Comparison of ENCODE assay signal across 8 cellular contexts in the genomic region with DNA sequence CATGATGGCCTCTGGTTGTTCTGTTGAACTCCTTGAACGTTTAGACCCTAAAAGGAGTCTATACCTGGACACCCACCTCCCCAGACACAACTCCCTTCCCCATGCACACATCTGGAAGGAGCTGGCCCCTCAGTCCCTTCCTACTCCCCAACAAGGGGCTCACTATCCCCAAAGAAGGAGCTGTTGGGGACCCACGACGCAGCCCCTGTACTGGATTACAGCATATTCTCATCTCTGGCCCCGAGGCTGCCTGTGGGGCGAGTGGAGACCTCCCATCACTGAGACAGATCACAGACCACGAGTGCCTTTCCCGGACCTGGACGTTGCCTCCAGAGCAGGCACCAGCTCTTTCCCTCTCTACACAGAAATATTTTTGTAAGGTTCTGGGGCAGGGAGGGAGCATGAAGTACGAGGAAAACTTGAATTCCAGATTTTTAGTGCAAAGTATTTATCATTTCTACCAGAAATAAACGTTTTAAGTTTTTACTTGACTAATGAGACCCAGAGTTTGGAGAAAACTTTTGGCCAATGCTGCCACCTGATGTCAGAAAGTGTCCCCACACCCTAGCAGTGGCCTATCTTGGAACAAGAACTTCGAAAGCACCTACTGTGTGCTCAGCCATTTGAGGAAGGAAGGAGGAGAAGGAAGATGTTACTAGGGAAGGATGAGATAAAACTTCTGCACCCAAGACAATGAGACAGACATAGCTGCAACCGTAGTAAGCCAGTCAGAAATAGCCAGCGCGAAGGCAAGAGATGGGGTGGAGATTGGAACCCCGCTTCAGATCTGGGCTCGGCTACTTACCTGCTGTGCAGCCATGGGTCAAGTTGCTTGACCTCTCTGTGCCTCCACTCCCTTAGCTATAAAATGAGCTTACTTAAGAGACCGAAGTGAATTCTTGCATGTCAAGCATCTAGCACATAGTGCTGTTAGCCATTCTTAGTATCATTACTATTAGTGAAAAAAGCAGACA. TPM values are rescaled to one million over a fixed set of nuclear protein-coding genes. Genes with fewer than 3 reads are reported as not detected.
A peak's percentile ranks its signal among the peaks of the same experiment; 100 is the strongest.
DNase-seq lines count a peak whose midpoint lies in the region; ATAC-seq and TF ChIP-seq lines count a peak whose summit lies in the region.

No MANE protein-coding gene starts in this region.

- DNase-seq in AG10803 (ENCODE audit: low read depth) (no peak), GM20000 (ENCODE audit: low spot score) (no peak), NCI-H524 treated with DMSO at 0.1 percent for 48 hours (lab: John Stamatoyannopoulos, UW) (no peak)
- peak; percentile 38 for DNase-seq in activated CD8-positive, alpha-beta T cell treated with anti-CD3 and anti-CD28 coated beads, Interleukin-2, amount 10 ng/mL, durations not matched to agents 7 days and 5 days
- DNase-seq in stimulated activated CD4-positive, alpha-beta T cell treated with anti-CD3 and anti-CD28 coated beads, Interleukin-4, amount 100 ng/mL, for 4 hours = no peak

- no peaks in the 10 kb centered on the region for H3K9me3 Mint-ChIP-seq in activated CD8-positive, alpha-beta T cell treated with anti-CD3 and anti-CD28 coated beads, Interleukin-2, amount 10 ng/mL, durations not matched to agents 7 days and 5 days (ENCODE audit: insufficient read depth)

- H3K27ac ChIP-seq in liver (ENCODE audit: low read depth in 1 of 2, low read length in 2 of 2) = no peak overlapping the region

- TF ChIP-seq RAD21 in liver (IDR thresholded peaks at IDR 0.05) = peak; percentile 72 to 77

- ATAC-seq in activated CD8-positive, alpha-beta T cell treated with anti-CD3 and anti-CD28 coated beads, Interleukin-2, amount 10 ng/mL, durations not matched to agents 7 days and 5 days = no peak
- ATAC-seq in GM19452 (IDR thresholded peaks at IDR 0.05; ENCODE audit: unreplicated experiment) (no peak), GM21786 (IDR thresholded peaks at IDR 0.05; ENCODE audit: unreplicated experiment) (no peak)

- H3K4me3 ChIP-seq in AG10803 (ENCODE audit: low read length) (no peak overlapping the region), liver (ENCODE audit: low read depth in 1 of 3, low read length in 3 of 3) (no peak overlapping the region)

- no peaks in the 10 kb centered on the region for H3K27me3 ChIP-seq in liver (ENCODE audit: control insufficient read depth in 4 of 4, insufficient read depth in 4 of 4, low read length in 3 of 4)

- H3K9me3 ChIP-seq in liver (ENCODE audit: control insufficient read depth in 4 of 4, low read length in 3 of 4) = no peaks in the 10 kb centered on the region

- H3K4me3 Mint-ChIP-seq in activated CD8-positive, alpha-beta T cell treated with anti-CD3 and anti-CD28 coated beads, Interleukin-2, amount 10 ng/mL, durations not matched to agents 7 days and 5 days = no peak overlapping the region

- CTCF ChIA-PET in activated CD8-positive, alpha-beta T cell treated with anti-CD3 and anti-CD28 coated beads, Interleukin-2, amount 10 ng/mL, durations not matched to agents 7 days and 5 days (lab: Charles Lee) = interaction anchor here (0.7 to 13.9 kb wide), 9 partner anchors 14 to 72 kb away, joined by 3 to 344 read pairs (median 4); a partner anchor contains a TSS

- peaks cover 11% of the 10 kb centered on the region for H3K27me3 Mint-ChIP-seq in activated CD8-positive, alpha-beta T cell treated with anti-CD3 and anti-CD28 coated beads, Interleukin-2, amount 10 ng/mL, durations not matched to agents 7 days and 5 days (ENCODE audit: low read depth)

- peaks cover 0 to 17% (median 4%) of the 10 kb centered on the region in 4 donors for H3K4me1 ChIP-seq in liver (ENCODE audit: control insufficient read depth in 4 of 4, insufficient read depth in 4 of 4, low read length in 3 of 4)

- TF ChIP-seq CTCF in AG10803 (conservative IDR thresholded peaks at IDR 0.05; ENCODE audit: low read length) (peak; percentile 77), GM20000 (IDR thresholded peaks at IDR 0.05; ENCODE audit: extremely low read depth, missing control alignments) (peak; percentile 47), liver (IDR thresholded peaks at IDR 0.05; ENCODE audit: low read depth, low read length, missing input control) (peak; percentile 56)

- peaks cover 11% of the 10 kb centered on the region for H3K4me1 Mint-ChIP-seq in activated CD8-positive, alpha-beta T cell treated with anti-CD3 and anti-CD28 coated beads, Interleukin-2, amount 10 ng/mL, durations not matched to agents 7 days and 5 days (ENCODE audit: low read depth)

- H3K36me3 Mint-ChIP-seq in activated CD8-positive, alpha-beta T cell treated with anti-CD3 and anti-CD28 coated beads, Interleukin-2, amount 10 ng/mL, durations not matched to agents 7 days and 5 days (ENCODE audit: low read depth) = no peaks in the 10 kb centered on the region

- no peak overlapping the region for H3K9ac ChIP-seq in liver (ENCODE audit: low read depth in 1 of 2, low read length in 2 of 2)

- H3K36me3 ChIP-seq in liver (ENCODE audit: control insufficient read depth in 4 of 4, insufficient read depth in 3 of 4, low read depth in 1 of 4, low read length in 3 of 4) = peaks cover 6 to 35% (median 24%) of the 10 kb centered on the region in 4 donors

- WGBS in liver = 67% methylated on average over 17 of the region's 17 CpGs

- H3K27ac Mint-ChIP-seq in activated CD8-positive, alpha-beta T cell treated with anti-CD3 and anti-CD28 coated beads, Interleukin-2, amount 10 ng/mL, durations not matched to agents 7 days and 5 days = no peak overlapping the region

- POLR2A ChIA-PET in activated CD8-positive, alpha-beta T cell treated with anti-CD3 and anti-CD28 coated beads, Interleukin-2, amount 10 ng/mL, durations not matched to agents 7 days and 5 days (lab: Charles Lee) = interaction anchor here (0.6 kb wide), 1 partner anchor 72 kb away, joined by 3 read pairs; no protein-coding TSS in a partner anchor

TF ChIP-seq in liver, 16 proteins besides CTCF, POLR2A, EP300 and RAD21 (continues in another document):
- no peak for TF ChIP-seq FOXA2 (IDR thresholded peaks at IDR 0.05)
- TF ChIP-seq EGR1 (IDR thresholded peaks at IDR 0.05; ENCODE audit: low read depth in 2 of 2) = no peak
- TF ChIP-seq, protein P1, sequence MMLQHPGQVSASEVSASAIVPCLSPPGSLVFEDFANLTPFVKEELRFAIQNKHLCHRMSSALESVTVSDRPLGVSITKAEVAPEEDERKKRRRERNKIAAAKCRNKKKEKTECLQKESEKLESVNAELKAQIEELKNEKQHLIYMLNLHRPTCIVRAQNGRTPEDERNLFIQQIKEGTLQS (IDR thresholded peaks at IDR 0.05) = no peak
- TF ChIP-seq SP1 (IDR thresholded peaks at IDR 0.05) = no peak
- TF ChIP-seq YY1 (IDR thresholded peaks at IDR 0.05) = no peak
- TF ChIP-seq JUND (IDR thresholded peaks at IDR 0.05) = no peak
- TF ChIP-seq HNF4G (IDR thresholded peaks at IDR 0.05) = no peak
- no peak for TF ChIP-seq FOXA1 (IDR thresholded peaks at IDR 0.05)
- TF ChIP-seq TAF1 (conservative IDR thresholded peaks at IDR 0.05) = no peak
- no peak for TF ChIP-seq RXRA (IDR thresholded peaks at IDR 0.05)
- TF ChIP-seq HNF4A (conservative IDR thresholded peaks at IDR 0.05) = no peak
- no peak for TF ChIP-seq NR2F2 (IDR thresholded peaks at IDR 0.05)
- TF ChIP-seq, protein P2, sequence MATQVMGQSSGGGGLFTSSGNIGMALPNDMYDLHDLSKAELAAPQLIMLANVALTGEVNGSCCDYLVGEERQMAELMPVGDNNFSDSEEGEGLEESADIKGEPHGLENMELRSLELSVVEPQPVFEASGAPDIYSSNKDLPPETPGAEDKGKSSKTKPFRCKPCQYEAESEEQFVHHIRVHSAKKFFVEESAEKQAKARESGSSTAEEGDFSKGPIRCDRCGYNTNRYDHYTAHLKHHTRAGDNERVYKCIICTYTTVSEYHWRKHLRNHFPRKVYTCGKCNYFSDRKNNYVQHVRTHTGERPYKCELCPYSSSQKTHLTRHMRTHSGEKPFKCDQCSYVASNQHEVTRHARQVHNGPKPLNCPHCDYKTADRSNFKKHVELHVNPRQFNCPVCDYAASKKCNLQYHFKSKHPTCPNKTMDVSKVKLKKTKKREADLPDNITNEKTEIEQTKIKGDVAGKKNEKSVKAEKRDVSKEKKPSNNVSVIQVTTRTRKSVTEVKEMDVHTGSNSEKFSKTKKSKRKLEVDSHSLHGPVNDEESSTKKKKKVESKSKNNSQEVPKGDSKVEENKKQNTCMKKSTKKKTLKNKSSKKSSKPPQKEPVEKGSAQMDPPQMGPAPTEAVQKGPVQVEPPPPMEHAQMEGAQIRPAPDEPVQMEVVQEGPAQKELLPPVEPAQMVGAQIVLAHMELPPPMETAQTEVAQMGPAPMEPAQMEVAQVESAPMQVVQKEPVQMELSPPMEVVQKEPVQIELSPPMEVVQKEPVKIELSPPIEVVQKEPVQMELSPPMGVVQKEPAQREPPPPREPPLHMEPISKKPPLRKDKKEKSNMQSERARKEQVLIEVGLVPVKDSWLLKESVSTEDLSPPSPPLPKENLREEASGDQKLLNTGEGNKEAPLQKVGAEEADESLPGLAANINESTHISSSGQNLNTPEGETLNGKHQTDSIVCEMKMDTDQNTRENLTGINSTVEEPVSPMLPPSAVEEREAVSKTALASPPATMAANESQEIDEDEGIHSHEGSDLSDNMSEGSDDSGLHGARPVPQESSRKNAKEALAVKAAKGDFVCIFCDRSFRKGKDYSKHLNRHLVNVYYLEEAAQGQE (IDR thresholded peaks at IDR 0.05) = no peak
- TF ChIP-seq, protein P3, sequence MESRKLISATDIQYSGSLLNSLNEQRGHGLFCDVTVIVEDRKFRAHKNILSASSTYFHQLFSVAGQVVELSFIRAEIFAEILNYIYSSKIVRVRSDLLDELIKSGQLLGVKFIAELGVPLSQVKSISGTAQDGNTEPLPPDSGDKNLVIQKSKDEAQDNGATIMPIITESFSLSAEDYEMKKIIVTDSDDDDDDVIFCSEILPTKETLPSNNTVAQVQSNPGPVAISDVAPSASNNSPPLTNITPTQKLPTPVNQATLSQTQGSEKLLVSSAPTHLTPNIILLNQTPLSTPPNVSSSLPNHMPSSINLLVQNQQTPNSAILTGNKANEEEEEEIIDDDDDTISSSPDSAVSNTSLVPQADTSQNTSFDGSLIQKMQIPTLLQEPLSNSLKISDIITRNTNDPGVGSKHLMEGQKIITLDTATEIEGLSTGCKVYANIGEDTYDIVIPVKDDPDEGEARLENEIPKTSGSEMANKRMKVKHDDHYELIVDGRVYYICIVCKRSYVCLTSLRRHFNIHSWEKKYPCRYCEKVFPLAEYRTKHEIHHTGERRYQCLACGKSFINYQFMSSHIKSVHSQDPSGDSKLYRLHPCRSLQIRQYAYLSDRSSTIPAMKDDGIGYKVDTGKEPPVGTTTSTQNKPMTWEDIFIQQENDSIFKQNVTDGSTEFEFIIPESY (IDR thresholded peaks at IDR 0.05) = no peak
- no peak for TF ChIP-seq GABPA (IDR thresholded peaks at IDR 0.05 in 1 of 2, conservative IDR thresholded peaks at IDR 0.05 in 1 of 2)

RNA-seq across cellular contexts. Expression of a gene that starts 10.2 kb away (rescaled TPM):
- total RNA-seq in activated CD8-positive, alpha-beta T cell treated with anti-CD3 and anti-CD28 coated beads, Interleukin-2, amount 10 ng/mL, durations not matched to agents 7 days and 5 days = not detected
- not detected for total RNA-seq in liver
- not detected for polyA plus RNA-seq in liver

RNA-seq across cellular contexts. Expression of a gene that starts 18.9 kb away (rescaled TPM):
- 1 to 10 TPM; 5.3 TPM for total RNA-seq in activated CD8-positive, alpha-beta T cell treated with anti-CD3 and anti-CD28 coated beads, Interleukin-2, amount 10 ng/mL, durations not matched to agents 7 days and 5 days
- total RNA-seq in liver = 10 to 100 TPM; 15.0 to 89.4 TPM
- 100 to 1,000 TPM in 1 of 2 donors, 10 to 100 TPM in 1; 74.6 to 151 TPM for polyA plus RNA-seq in liver
